8 cellular contexts compared by ENCODE assay signal in the genomic region with DNA sequence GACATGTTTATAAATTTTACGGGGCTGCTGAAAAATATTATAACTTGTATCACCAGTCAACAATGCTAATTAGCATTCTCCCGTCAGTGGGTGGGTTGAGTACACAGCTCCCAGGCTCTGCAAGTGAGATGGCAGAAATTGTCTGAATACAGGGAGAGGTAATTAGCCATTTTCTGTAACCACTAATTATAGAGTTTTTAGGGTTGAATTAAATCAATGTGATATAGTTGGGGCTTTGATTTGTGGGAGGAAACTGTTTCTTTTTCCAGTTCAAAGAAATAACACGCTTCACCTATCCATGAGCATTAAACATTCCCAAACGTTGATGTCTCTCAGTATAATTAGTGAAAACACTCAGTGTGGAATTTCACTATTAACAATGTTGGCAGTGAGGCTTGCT. TPM values are rescaled to one million over a fixed set of nuclear protein-coding genes. Genes with fewer than 3 reads are reported as not detected.
A peak's percentile ranks its signal among the peaks of the same experiment; 100 is the strongest.
DNase-seq lines count a peak whose midpoint lies in the region; ATAC-seq, FAIRE-seq and TF ChIP-seq lines count a peak whose summit lies in the region.

No MANE protein-coding gene starts in this region.

- H3K4me3 ChIP-seq in Caco-2 (ENCODE audit: low read depth, low read length) = peak overlapping the region; percentile 78
- peak overlapping the region; percentile 54 to 86 (median 71) for H3K4me3 ChIP-seq in endothelial cell of umbilical vein (replicated peaks in 1 of 3; ENCODE audit: insufficient read depth in 1 of 3, low read depth in 1 of 3, low read length in 3 of 3)
- peak overlapping the region; percentile 67 for H3K4me3 ChIP-seq in ovary

- no peak for TF ChIP-seq EP300 in ovary (IDR thresholded peaks at IDR 0.05)

- peaks cover 4% of the 10 kb centered on the region for H3K4me1 Mint-ChIP-seq in Caco-2 (ENCODE audit: low read depth, unreplicated experiment)

- dilution Hi-C loops in endothelial cell of umbilical vein (cut with MboI; ENCODE audit: extremely low pct_ligation_motif_present, low sequenced_read_pairs) = no loop called here

- TF ChIP-seq CTCF in Caco-2 (IDR thresholded peaks at IDR 0.05; ENCODE audit: insufficient read depth in 1 of 2, low read depth in 1 of 2, low read length in 1 of 2, severe bottlenecking in 1 of 2, unreplicated experiment in 1 of 2) = no peak
- TF ChIP-seq CTCF in endothelial cell of umbilical vein (IDR thresholded peaks at IDR 0.05; ENCODE audit: extremely low read depth in 1 of 2, insufficient read depth in 1 of 2, low read depth in 1 of 2, low read length in 2 of 2) = no peak
- no peak for TF ChIP-seq CTCF in ovary (IDR thresholded peaks at IDR 0.05)

- peak; percentile 28 for FAIRE-seq in endothelial cell of umbilical vein (lab: Jason Lieb, UNC)

- H2AFZ ChIP-seq in endothelial cell of umbilical vein (ENCODE audit: low read depth, low read length) = no peak overlapping the region

- DNase-seq in Caco-2 = no peak
- DNase-seq in NCI-H748 (lab: John Stamatoyannopoulos, UW; ENCODE audit: unreplicated experiment) = peak; percentile 21
- no peak for DNase-seq in endothelial cell of umbilical vein (ENCODE audit: low read depth, low spot score)
- DNase-seq in ovary = no peak
- no peak for DNase-seq in NCI-H345 (lab: John Stamatoyannopoulos, UW)

- H3K4me1 ChIP-seq in Caco-2 (peaks cover 25% of the 10 kb centered on the region), endothelial cell of umbilical vein (ENCODE audit: control insufficient read depth, extremely low read depth, insufficient read depth, low read length) (peaks cover 18% of the 10 kb centered on the region), ovary (ENCODE audit: insufficient read depth) (no peaks in the 10 kb centered on the region)

- peaks cover 52% of the 10 kb centered on the region for H3K79me2 ChIP-seq in endothelial cell of umbilical vein (ENCODE audit: control insufficient read depth, insufficient read depth, low read length)

- ATAC-seq in GM21360 (IDR thresholded peaks at IDR 0.05; ENCODE audit: unreplicated experiment) (no peak), HG03045 (IDR thresholded peaks at IDR 0.05; ENCODE audit: unreplicated experiment) (no peak), GM18519 (IDR thresholded peaks at IDR 0.05; ENCODE audit: low FRiP score, unreplicated experiment) (no peak)

- peak overlapping the region; percentile 96 for H3K4me2 ChIP-seq in endothelial cell of umbilical vein (ENCODE audit: insufficient read depth, low read length)

- no peaks in the 10 kb centered on the region for H3K27me3 Mint-ChIP-seq in Caco-2 (ENCODE audit: insufficient read depth, unreplicated experiment)

- POLR2A ChIA-PET in Caco-2 (lab: Charles Lee) (interaction anchor here (0.7 to 2.0 kb wide), 2 partner anchors 62 to 63 kb away, joined by 3 to 5 read pairs; no protein-coding TSS in a partner anchor), endothelial cell of umbilical vein (lab: Charles Lee) (interaction anchor here (0.8 kb wide), 1 partner anchor 11 kb away, joined by 5 read pairs; no protein-coding TSS in a partner anchor)

- BruUV-seq in Caco-2 (replicated peaks; lab: Mats Ljungman, UMichigan) (TSS peak; percentile 37), endothelial cell of umbilical vein (replicated peaks; lab: Mats Ljungman, UMichigan) (TSS peak; percentile 20)

- H3K9me3 ChIP-seq in Caco-2 = no peaks in the 10 kb centered on the region
- H3K9me3 ChIP-seq in endothelial cell of umbilical vein (replicated peaks; ENCODE audit: control insufficient read depth, insufficient read depth, low read length) = no peaks in the 10 kb centered on the region
- H3K9me3 ChIP-seq in ovary = no peaks in the 10 kb centered on the region

- peak overlapping the region; percentile 63 for H3K9ac ChIP-seq in endothelial cell of umbilical vein (replicated peaks; ENCODE audit: extremely low read depth, insufficient read depth, low read length)

- 36 to 45% (median 41%) methylated on average over 4 of the region's 4 CpGs for WGBS in ovary, 3 donors

- TF ChIP-seq POLR2A in endothelial cell of umbilical vein (IDR thresholded peaks at IDR 0.05; ENCODE audit: low read depth, low read length) = no peak
- TF ChIP-seq POLR2A in ovary (IDR thresholded peaks at IDR 0.05) = no peak

- H3K36me3 Mint-ChIP-seq in Caco-2 (ENCODE audit: insufficient read depth, unreplicated experiment) = peaks cover 12% of the 10 kb centered on the region

- no peaks in the 10 kb centered on the region for H3K36me3 ChIP-seq in Caco-2 (ENCODE audit: control insufficient read depth, insufficient read depth, low read length)
- no peaks in the 10 kb centered on the region for H3K36me3 ChIP-seq in endothelial cell of umbilical vein (ENCODE audit: control insufficient read depth in 2 of 2, extremely low read depth in 1 of 2, insufficient read depth in 2 of 2, low read length in 2 of 2)
- no peaks in the 10 kb centered on the region for H3K36me3 ChIP-seq in ovary

- H3K27ac ChIP-seq in endothelial cell of umbilical vein (ENCODE audit: insufficient read depth, low read depth, low read length) = no peak overlapping the region
- H3K27ac ChIP-seq in ovary = no peak overlapping the region

- peak overlapping the region; percentile 92 for H3K4me3 Mint-ChIP-seq in Caco-2 (ENCODE audit: unreplicated experiment)

- no peaks in the 10 kb centered on the region for H4K20me1 ChIP-seq in endothelial cell of umbilical vein (replicated peaks; ENCODE audit: control insufficient read depth, extremely low read depth, insufficient read depth, low read length)

- peak overlapping the region; percentile 76 for H3K27ac Mint-ChIP-seq in Caco-2 (ENCODE audit: unreplicated experiment)

- no peaks in the 10 kb centered on the region for H3K9me3 Mint-ChIP-seq in Caco-2 (ENCODE audit: unreplicated experiment)

- CTCF ChIA-PET in Caco-2 (lab: Charles Lee) = interaction anchor here (1.2 to 2.0 kb wide), 3 partner anchors 35 to 121 kb away, joined by 4 to 17 read pairs (median 12); no protein-coding TSS in a partner anchor
- CTCF ChIA-PET in endothelial cell of umbilical vein (lab: Charles Lee) = interaction anchor here (0.6 to 5.6 kb wide), 10 partner anchors 10 to 122 kb away, joined by 3 to 46 read pairs (median 3); no protein-coding TSS in a partner anchor

- H3K27me3 ChIP-seq in Caco-2 (replicated peaks; ENCODE audit: control insufficient read depth, insufficient read depth, low read length) (no peaks in the 10 kb centered on the region), endothelial cell of umbilical vein (ENCODE audit: control insufficient read depth in 2 of 2, insufficient read depth in 2 of 2, low read length in 2 of 2) (peaks cover 0 to 4% of the 10 kb centered on the region in 2 experiments), ovary (no peaks in the 10 kb centered on the region)

- H3K9me1 ChIP-seq in endothelial cell of umbilical vein (replicated peaks; ENCODE audit: control insufficient read depth, extremely low read depth, insufficient read depth, low read length) = no peaks in the 10 kb centered on the region

- intact Hi-C loops in Caco-2 (cut with micrococcal nuclease; ENCODE audit: unreplicated experiment) = loop anchor here (1.0 to 2.0 kb wide), 2 partner anchors 35 to 122 kb away; no protein-coding TSS in a partner anchor
- intact Hi-C loops in endothelial cell of umbilical vein (cut with micrococcal nuclease) = loop anchor here (5.0 to 10.0 kb wide), 3 partner anchors 49 to 342 kb away; no protein-coding TSS in a partner anchor
- intact Hi-C loops in ovary (cut with DNase I) = no loop called here

TF ChIP-seq in endothelial cell of umbilical vein, 7 proteins besides CTCF, POLR2A, EP300 and RAD21:
- TF ChIP-seq EZH2 (IDR thresholded peaks at IDR 0.05; ENCODE audit: borderline replicate concordance, low read depth, low read length, severe bottlenecking) (no peak), FOS (IDR thresholded peaks at IDR 0.05; ENCODE audit: borderline replicate concordance, insufficient read depth, low read length) (no peak), POLR2AphosphoS5 (IDR thresholded peaks at IDR 0.05; ENCODE audit: insufficient read depth, low read depth, low read length) (no peak), GATA2 (IDR thresholded peaks at IDR 0.05; ENCODE audit: insufficient read depth, insufficient read length, low read depth, low read length) (no peak), MYC (IDR thresholded peaks at IDR 0.05; ENCODE audit: low read depth, low read length) (no peak), JUN (IDR thresholded peaks at IDR 0.05; ENCODE audit: borderline replicate concordance, insufficient read depth, insufficient read length, low read depth) (no peak)
- TF ChIP-seq, protein P1, sequence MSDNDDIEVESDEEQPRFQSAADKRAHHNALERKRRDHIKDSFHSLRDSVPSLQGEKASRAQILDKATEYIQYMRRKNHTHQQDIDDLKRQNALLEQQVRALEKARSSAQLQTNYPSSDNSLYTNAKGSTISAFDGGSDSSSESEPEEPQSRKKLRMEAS (IDR thresholded peaks at IDR 0.05; ENCODE audit: insufficient read depth, insufficient read length) = no peak

RNA-seq across cellular contexts. Expression of a gene that starts 1.4 kb away (rescaled TPM):
- total RNA-seq in Caco-2 (2022) (11.3 and 13.6 TPM in 2 replicates), endothelial cell of umbilical vein (23.4 and 24.8 TPM in 2 replicates), ovary (10 to 100 TPM in 2 of 7 donors, 1 to 10 TPM in 5; 1.8 to 10.2 (median 8.8) TPM)
- polyA plus RNA-seq in endothelial cell of umbilical vein (12.3 and 15.0 TPM in 2 replicates), ovary (10 to 100 TPM in 1 of 2 donors, 1 to 10 TPM in 1; 2.9 to 11.0 TPM)
- 10.2 and 10.6 TPM in 2 replicates for polyA plus RNA-seq in endothelial cell of umbilical vein (2011; cell fraction: cytosol; rRNA removed)
- polyA plus RNA-seq in endothelial cell of umbilical vein (2011; cell fraction: nucleus; rRNA removed) = 7.5 and 8.7 TPM in 2 replicates
- 13.0 and 16.4 TPM in 2 replicates for polyA plus RNA-seq in endothelial cell of umbilical vein (2012)
- polyA minus RNA-seq in endothelial cell of umbilical vein = 31.5 and 35.3 TPM in 2 replicates
- 6.8 TPM for polyA minus RNA-seq in endothelial cell of umbilical vein (2011; cell fraction: cytosol; rRNA and poly(A)+ RNA removed)
- polyA minus RNA-seq in endothelial cell of umbilical vein (2011; cell fraction: nucleus; rRNA and poly(A)+ RNA removed) = 9.0 and 11.1 TPM in 2 replicates

Comparison
In these comparisons a context has a peak if more than half of its experiments do, and no peak if none do; other contexts are left out.
1. intact Hi-C loops: an anchor here in Caco-2 (1.0 to 2.0 kb wide) and endothelial cell of umbilical vein (5.0 to 10.0 kb wide); none called in ovary.